Comparison of ENCODE assay signal across 8 cellular contexts in genomic region chr19:35693835-35694599, GRCh38. TPM values are rescaled to one million over a fixed set of nuclear protein-coding genes. Genes with fewer than 3 reads are reported as not detected.
DNase-seq lines count a peak whose midpoint lies in the region; ATAC-seq, FAIRE-seq and TF ChIP-seq lines count a peak whose summit lies in the region.

No MANE protein-coding gene starts in this region.

- no peak overlapping the region for H3K27ac Mint-ChIP-seq in GM23338

- no peaks in the 10 kb centered on the region for H3K27me3 ChIP-seq in GM23338 (ENCODE audit: insufficient read depth)
- H3K27me3 ChIP-seq in Loucy (ENCODE audit: insufficient read depth, low read length, poor library complexity, severe bottlenecking) = no peaks in the 10 kb centered on the region
- H3K27me3 ChIP-seq in testis = no peaks in the 10 kb centered on the region

- 48 to 51% methylated on average over 8 of the region's 8 CpGs for WGBS in testis, 2 donors

- TF ChIP-seq POLR2A in testis (IDR thresholded peaks at IDR 0.05) = no peak

- H2AFZ ChIP-seq in GM23338 = no peak overlapping the region; the same call in 1 of the 2 replicates
- peak overlapping the region; percentile 65 for H2AFZ ChIP-seq in Loucy (ENCODE audit: low read length)

- H3K36me3 ChIP-seq in GM23338 (ENCODE audit: insufficient read depth) = no peaks in the 10 kb centered on the region
- H3K36me3 ChIP-seq in Loucy (ENCODE audit: insufficient read depth, low read length) = no peaks in the 10 kb centered on the region
- no peaks in the 10 kb centered on the region for H3K36me3 ChIP-seq in testis (ENCODE audit: low read depth, missing control alignments)

- no peaks in the 10 kb centered on the region for H4K20me1 ChIP-seq in GM23338 (replicated peaks; ENCODE audit: insufficient read depth)
- no peaks in the 10 kb centered on the region for H4K20me1 ChIP-seq in Loucy (ENCODE audit: insufficient read depth, low read length, poor library complexity, severe bottlenecking)

- H3K9me2 ChIP-seq in GM23338 (ENCODE audit: insufficient read depth) (no peaks in the 10 kb centered on the region), Loucy (replicated peaks; ENCODE audit: low read depth, low read length) (no peaks in the 10 kb centered on the region)

- peaks cover 3% of the 10 kb centered on the region; the same call in 1 of the 3 replicates for H3K9me3 Mint-ChIP-seq in GM23338
- H3K9me3 Mint-ChIP-seq in activated T-cell treated with anti-CD3 and anti-CD28 coated beads, Interleukin-2, amount 50 U/mL, for 4 hours = no peaks in the 10 kb centered on the region

- H3K4me1 ChIP-seq in GM23338 (ENCODE audit: insufficient read depth) (no peaks in the 10 kb centered on the region; the same call in 1 of the 2 replicates), Loucy (ENCODE audit: insufficient read depth, low read length, poor library complexity, severe bottlenecking) (no peaks in the 10 kb centered on the region), testis (no peaks in the 10 kb centered on the region)

- intact Hi-C loops in testis (cut with DNase I; ENCODE audit: low total_unique reads) = no loop called here

- no peak overlapping the region for H3K4me3 Mint-ChIP-seq in GM23338
- H3K4me3 Mint-ChIP-seq in activated T-cell treated with anti-CD3 and anti-CD28 coated beads, Interleukin-2, amount 50 U/mL, for 4 hours = no peak overlapping the region

- DNase-seq in DMS79 (lab: John Stamatoyannopoulos, UW) (peak; percentile 78), GM23338 (ENCODE audit: low spot score) (peak; percentile 94), RCC 7860 (ENCODE audit: low spot score) (peak; percentile 77), fibroblast of pulmonary artery (ENCODE audit: low read depth) (peak; percentile 87), nucleus accumbens (lab: John Stamatoyannopoulos, UW) (peak in 55 of 56 donors; percentile 27 to 92 (median 72)), testis (peak; percentile 91)
- peak; percentile 91 for DNase-seq in activated T-cell treated with anti-CD3 and anti-CD28 coated beads, Interleukin-2, amount 50 U/mL, for 4 hours

- H3K27ac ChIP-seq in GM23338 (ENCODE audit: low read depth) = no peak overlapping the region
- H3K27ac ChIP-seq in testis = no peak overlapping the region

- H3K9ac ChIP-seq in Loucy (ENCODE audit: low read depth, low read length, poor library complexity, severe bottlenecking) = peak overlapping the region; percentile 26

- 0 out of 2 replicates have a peak, but pooled peaks cover 2% of the 10 kb centered on the region for H3F3A ChIP-seq in GM23338 (replicated peaks; ENCODE audit: low read depth)
- H3F3A ChIP-seq in Loucy (ENCODE audit: low read depth) = no peaks in the 10 kb centered on the region

- H3K27me3 Mint-ChIP-seq in GM23338 (ENCODE audit: insufficient read depth, low read depth, poor library complexity) = no peaks in the 10 kb centered on the region
- no peaks in the 10 kb centered on the region for H3K27me3 Mint-ChIP-seq in activated T-cell treated with anti-CD3 and anti-CD28 coated beads, Interleukin-2, amount 50 U/mL, for 4 hours (ENCODE audit: low read depth)

- TF ChIP-seq CTCF in GM23338 (conservative IDR thresholded peaks at IDR 0.05; ENCODE audit: low read depth in 2 of 2) (peak; percentile 93 to 100), Loucy (conservative IDR thresholded peaks at IDR 0.05; ENCODE audit: low read length) (peak; percentile 100), fibroblast of pulmonary artery (IDR thresholded peaks at IDR 0.05; ENCODE audit: low read length, missing control alignments) (peak; percentile 99), testis (IDR thresholded peaks at IDR 0.05) (peak; percentile 85 to 89 (median 86))

- no peaks in the 10 kb centered on the region for H3K9me3 ChIP-seq in Loucy (ENCODE audit: insufficient read depth, low read depth, low read length)
- no peaks in the 10 kb centered on the region for H3K9me3 ChIP-seq in testis

- FAIRE-seq in RCC 7860 (lab: Jason Lieb, UNC) = peak; percentile 44

- H3K4me2 ChIP-seq in GM23338 (no peak overlapping the region), Loucy (ENCODE audit: low read depth, low read length, poor library complexity, severe bottlenecking) (no peak overlapping the region)

- no peaks in the 10 kb centered on the region for H3K36me3 Mint-ChIP-seq in GM23338 (ENCODE audit: low read depth)
- H3K36me3 Mint-ChIP-seq in activated T-cell treated with anti-CD3 and anti-CD28 coated beads, Interleukin-2, amount 50 U/mL, for 4 hours (ENCODE audit: insufficient read depth) = no peaks in the 10 kb centered on the region

- H3K79me2 ChIP-seq in GM23338 (replicated peaks; ENCODE audit: insufficient read depth) (no peaks in the 10 kb centered on the region), Loucy (ENCODE audit: insufficient read depth, low read length) (no peaks in the 10 kb centered on the region)

- peak; percentile 98 for ATAC-seq in GM23338
- peak; percentile 100 for ATAC-seq in activated T-cell treated with anti-CD3 and anti-CD28 coated beads, Interleukin-2, amount 50 U/mL, for 4 hours

- H3K4me3 ChIP-seq in GM23338 (no peak overlapping the region), Loucy (ENCODE audit: low read length, poor library complexity, severe bottlenecking) (no peak overlapping the region), fibroblast of pulmonary artery (replicated peaks; ENCODE audit: low read depth, low read length) (no peak overlapping the region), testis (no peak overlapping the region)

- H3K4me1 Mint-ChIP-seq in GM23338 = peaks cover 5% of the 10 kb centered on the region; the same call in 2 of the 3 replicates
- no peaks in the 10 kb centered on the region for H3K4me1 Mint-ChIP-seq in activated T-cell treated with anti-CD3 and anti-CD28 coated beads, Interleukin-2, amount 50 U/mL, for 4 hours (ENCODE audit: low read depth)

TF ChIP-seq in GM23338, 12 proteins besides CTCF, POLR2A, EP300 and RAD21:
- peak; percentile 33 for TF ChIP-seq CREB1 (CRISPR knock-in tag; IDR thresholded peaks at IDR 0.05; ENCODE audit: low read depth)
- TF ChIP-seq JUNB (IDR thresholded peaks at IDR 0.05; ENCODE audit: unreplicated experiment) = no peak

RNA-seq across cellular contexts. Expression of gene ZBTB32, which starts 10.3 kb away (rescaled TPM):
- 1.8 TPM in 1 of 2 replicates, not detected in the other for total RNA-seq in GM23338 (2014; rRNA removed; shearing (Covaris generic))
- 0.45 and 0.65 TPM in 2 replicates for polyA plus RNA-seq in GM23338 (2016; fragmentation: Nextera tagmentation; extraction: Ambion mirVana)
- 100 to 1,000 TPM in 2 of 3 donors, 10 to 100 TPM in 1; 90.8 to 136 (median 101) TPM for total RNA-seq in activated T-cell treated with anti-CD3 and anti-CD28 coated beads, Interleukin-2, amount 50 U/mL, for 4 hours
- total RNA-seq in testis = 10 to 100 TPM; 26.1 to 32.5 TPM
- 125 TPM for polyA plus RNA-seq in testis (ENCODE audit: insufficient read depth, low read depth, low replicate concordance)

RNA-seq across cellular contexts. Expression of gene KMT2B, which starts 23.8 kb away (rescaled TPM):
- 36.2 and 49.8 TPM in 2 replicates for total RNA-seq in GM23338 (2014; rRNA removed; shearing (Covaris generic))
- polyA plus RNA-seq in GM23338 (2016; fragmentation: Nextera tagmentation; extraction: Ambion mirVana) (15.5 and 15.8 TPM in 2 replicates), testis (ENCODE audit: insufficient read depth, low read depth, low replicate concordance) (73.3 TPM)
- total RNA-seq in activated T-cell treated with anti-CD3 and anti-CD28 coated beads, Interleukin-2, amount 50 U/mL, for 4 hours = 10 to 100 TPM; 64.1 to 74.8 (median 74.5) TPM
- total RNA-seq in testis = 100 to 1,000 TPM; 109 to 110 TPM

RNA-seq across cellular contexts. Expression of gene UPK1A, which starts 27.7 kb away (rescaled TPM):
- total RNA-seq in GM23338 (2014; rRNA removed; shearing (Covaris generic)) = 0.42 TPM in 1 of 2 replicates, not detected in the other
- polyA plus RNA-seq in GM23338 (2016; fragmentation: Nextera tagmentation; extraction: Ambion mirVana) (1.0 and 1.5 TPM in 2 replicates), testis (ENCODE audit: insufficient read depth, low read depth, low replicate concordance) (1.0 TPM)
- total RNA-seq in activated T-cell treated with anti-CD3 and anti-CD28 coated beads, Interleukin-2, amount 50 U/mL, for 4 hours = under 1 TPM; 0.22 to 0.26 (median 0.23) TPM
- total RNA-seq in testis = under 1 TPM; 0.37 to 0.47 TPM

RNA-seq across cellular contexts. Expression of gene COX6B1, which starts 45.9 kb away (rescaled TPM):
- 564 and 722 TPM in 2 replicates for total RNA-seq in GM23338 (2014; rRNA removed; shearing (Covaris generic))
- polyA plus RNA-seq in GM23338 (2016; fragmentation: Nextera tagmentation; extraction: Ambion mirVana) (1,532 and 1,702 TPM in 2 replicates), testis (ENCODE audit: insufficient read depth, low read depth, low replicate concordance) (322 TPM)
- total RNA-seq in activated T-cell treated with anti-CD3 and anti-CD28 coated beads, Interleukin-2, amount 50 U/mL, for 4 hours = 100 to 1,000 TPM; 462 to 480 (median 465) TPM
- 100 to 1,000 TPM; 198 to 262 TPM for total RNA-seq in testis

RNA-seq across cellular contexts. Expression of gene IGFLR1, which starts 48.2 kb away (rescaled TPM):
- 7.8 and 14.4 TPM in 2 replicates for total RNA-seq in GM23338 (2014; rRNA removed; shearing (Covaris generic))
- polyA plus RNA-seq in GM23338 (2016; fragmentation: Nextera tagmentation; extraction: Ambion mirVana) = 17.8 and 18.1 TPM in 2 replicates
- total RNA-seq in activated T-cell treated with anti-CD3 and anti-CD28 coated beads, Interleukin-2, amount 50 U/mL, for 4 hours = 10 to 100 TPM; 24.0 to 32.7 (median 29.8) TPM
- 10 to 100 TPM; 15.7 to 15.9 TPM for total RNA-seq in testis
- 9.9 TPM for polyA plus RNA-seq in testis (ENCODE audit: insufficient read depth, low read depth, low replicate concordance)
